ENCODE assay signal across 1 cellular context in the genomic region with DNA sequence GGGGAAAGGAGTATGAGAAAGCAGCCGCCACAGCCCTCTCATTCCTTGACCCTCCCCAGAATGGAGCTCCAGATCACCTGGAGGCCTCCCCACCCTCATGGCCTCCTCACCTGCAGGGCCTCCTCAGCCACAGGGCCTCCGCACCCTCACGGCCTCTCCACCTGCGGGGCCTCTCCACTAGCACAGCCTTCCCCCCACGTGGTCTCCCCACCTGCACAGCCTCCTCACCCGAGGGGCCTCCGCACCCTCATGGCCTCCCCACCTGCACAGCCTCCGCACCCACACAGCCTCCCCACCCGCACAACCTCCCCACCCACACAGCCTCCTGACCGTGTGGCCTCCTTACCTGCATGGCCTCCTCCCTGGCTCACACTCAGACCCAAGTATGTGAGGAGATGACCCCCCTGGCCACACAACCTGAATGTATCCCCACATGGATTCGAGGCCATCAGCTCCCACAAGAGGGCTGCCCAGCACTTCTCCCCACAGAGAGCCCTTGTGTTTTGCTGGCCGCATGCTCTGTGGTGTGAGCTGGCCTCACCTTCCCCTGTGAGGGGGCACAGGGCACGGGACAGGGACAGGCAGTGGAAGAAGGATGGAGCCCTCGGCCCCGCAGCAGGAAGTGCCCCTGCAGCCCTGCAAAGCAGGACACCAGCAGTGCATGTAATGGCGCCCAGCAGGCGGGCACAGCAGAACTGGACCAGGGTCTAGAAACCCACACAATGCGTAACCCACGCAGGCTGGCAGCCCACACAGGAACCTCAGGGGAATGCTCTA.
TF ChIP-seq lines count a peak whose summit lies in the region.

No MANE protein-coding gene starts in this region.

TF ChIP-seq in neural cell, 6 proteins besides CTCF, POLR2A, EP300 and RAD21 (continued from another document):
- TF ChIP-seq, protein P1, sequence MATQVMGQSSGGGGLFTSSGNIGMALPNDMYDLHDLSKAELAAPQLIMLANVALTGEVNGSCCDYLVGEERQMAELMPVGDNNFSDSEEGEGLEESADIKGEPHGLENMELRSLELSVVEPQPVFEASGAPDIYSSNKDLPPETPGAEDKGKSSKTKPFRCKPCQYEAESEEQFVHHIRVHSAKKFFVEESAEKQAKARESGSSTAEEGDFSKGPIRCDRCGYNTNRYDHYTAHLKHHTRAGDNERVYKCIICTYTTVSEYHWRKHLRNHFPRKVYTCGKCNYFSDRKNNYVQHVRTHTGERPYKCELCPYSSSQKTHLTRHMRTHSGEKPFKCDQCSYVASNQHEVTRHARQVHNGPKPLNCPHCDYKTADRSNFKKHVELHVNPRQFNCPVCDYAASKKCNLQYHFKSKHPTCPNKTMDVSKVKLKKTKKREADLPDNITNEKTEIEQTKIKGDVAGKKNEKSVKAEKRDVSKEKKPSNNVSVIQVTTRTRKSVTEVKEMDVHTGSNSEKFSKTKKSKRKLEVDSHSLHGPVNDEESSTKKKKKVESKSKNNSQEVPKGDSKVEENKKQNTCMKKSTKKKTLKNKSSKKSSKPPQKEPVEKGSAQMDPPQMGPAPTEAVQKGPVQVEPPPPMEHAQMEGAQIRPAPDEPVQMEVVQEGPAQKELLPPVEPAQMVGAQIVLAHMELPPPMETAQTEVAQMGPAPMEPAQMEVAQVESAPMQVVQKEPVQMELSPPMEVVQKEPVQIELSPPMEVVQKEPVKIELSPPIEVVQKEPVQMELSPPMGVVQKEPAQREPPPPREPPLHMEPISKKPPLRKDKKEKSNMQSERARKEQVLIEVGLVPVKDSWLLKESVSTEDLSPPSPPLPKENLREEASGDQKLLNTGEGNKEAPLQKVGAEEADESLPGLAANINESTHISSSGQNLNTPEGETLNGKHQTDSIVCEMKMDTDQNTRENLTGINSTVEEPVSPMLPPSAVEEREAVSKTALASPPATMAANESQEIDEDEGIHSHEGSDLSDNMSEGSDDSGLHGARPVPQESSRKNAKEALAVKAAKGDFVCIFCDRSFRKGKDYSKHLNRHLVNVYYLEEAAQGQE (IDR thresholded peaks at IDR 0.05; ENCODE audit: borderline replicate concordance) = no peak
- no peak for TF ChIP-seq TAF1 (IDR thresholded peaks at IDR 0.05; ENCODE audit: low read depth)
